ENCODE assay signal across 27 cellular contexts in genomic region chr14:95037273-95037672, GRCh38.
"Had no signal": no experiment of that assay in that cellular context is flagged by ENCODE, and none has a peak within 500 bp of the region (broad histone marks: within the 10 kb centered on the region; RNA-seq: fewer than 3 reads in every experiment).

No MANE protein-coding gene starts in this region.

- H3K27ac Mint-ChIP-seq: activated CD4-positive, alpha-beta memory T cell treated with anti-CD3 and anti-CD28 coated beads for 36 hours; activated CD4-positive, alpha-beta T cell treated with anti-CD3 and anti-CD28 coated beads, Interleukin-2, amount 10 ng/mL, durations not matched to agents 24 days and 14 days; activated naive CD4-positive, alpha-beta T cell treated with anti-CD3 and anti-CD28 coated beads, Interleukin-2, amount 10 ng/mL, durations not matched to agents 7 days and 5 days; activated naive CD8-positive, alpha-beta T cell treated with anti-CD3 and anti-CD28 coated beads, Interleukin-2, amount 10 ng/mL, durations not matched to agents 7 days and 5 days; activated T-cell treated with anti-CD3 and anti-CD28 coated beads, Interleukin-2, amount 50 U/mL, for 72 hours; brain; endodermal cell; memory B cell; naive thymus-derived CD8-positive, alpha-beta T cell; progenitor cell of endocrine pancreas; stimulated activated naive B cell treated with anti-CD40 and anti-IgM and Interleukin-4, amounts not matched to agents 10 μg/mL and 1 μg/mL and 100 μg/mL, for 72 hours had no signal

- H3K27ac ChIP-seq: ascending aorta, esophagus squamous epithelium, ovary, SK-N-MC, stomach, thyroid gland, VCaP had no signal

- H3K4me1 ChIP-seq: esophagus squamous epithelium, stomach had no signal

- H3K4me1 Mint-ChIP-seq: activated CD4-positive, alpha-beta T cell treated with anti-CD3 and anti-CD28 coated beads, Interleukin-2, amount 10 ng/mL, durations not matched to agents 24 days and 14 days; activated naive CD4-positive, alpha-beta T cell treated with anti-CD3 and anti-CD28 coated beads, Interleukin-2, amount 10 ng/mL, durations not matched to agents 7 days and 5 days; activated naive CD8-positive, alpha-beta T cell treated with anti-CD3 and anti-CD28 coated beads, Interleukin-2, amount 10 ng/mL, durations not matched to agents 7 days and 5 days; endodermal cell; memory B cell; naive thymus-derived CD8-positive, alpha-beta T cell had no signal

- H3K4me3 Mint-ChIP-seq: activated CD4-positive, alpha-beta memory T cell treated with anti-CD3 and anti-CD28 coated beads for 36 hours; activated CD4-positive, alpha-beta T cell treated with anti-CD3 and anti-CD28 coated beads, Interleukin-2, amount 10 ng/mL, durations not matched to agents 24 days and 14 days; activated naive CD4-positive, alpha-beta T cell treated with anti-CD3 and anti-CD28 coated beads, Interleukin-2, amount 10 ng/mL, durations not matched to agents 7 days and 5 days; activated naive CD8-positive, alpha-beta T cell treated with anti-CD3 and anti-CD28 coated beads, Interleukin-2, amount 10 ng/mL, durations not matched to agents 7 days and 5 days; activated T-cell treated with anti-CD3 and anti-CD28 coated beads, Interleukin-2, amount 50 U/mL, for 72 hours; brain; endodermal cell; memory B cell; naive thymus-derived CD8-positive, alpha-beta T cell; stimulated activated naive B cell treated with anti-CD40 and anti-IgM and Interleukin-4, amounts not matched to agents 10 μg/mL and 1 μg/mL and 100 μg/mL, for 72 hours had no signal

- DNase-seq: activated CD4-positive, alpha-beta memory T cell treated with anti-CD3 and anti-CD28 coated beads for 36 hours; activated CD4-positive, alpha-beta T cell treated with anti-CD3 and anti-CD28 coated beads, Interleukin-2, amount 10 ng/mL, durations not matched to agents 24 days and 14 days; activated naive CD4-positive, alpha-beta T cell treated with anti-CD3 and anti-CD28 coated beads, Interleukin-2, amount 10 ng/mL, durations not matched to agents 7 days and 5 days; activated naive CD8-positive, alpha-beta T cell treated with anti-CD3 and anti-CD28 coated beads, Interleukin-2, amount 10 ng/mL, durations not matched to agents 7 days and 5 days; activated T-cell treated with anti-CD3 and anti-CD28 coated beads for 4 hours; activated T-cell treated with anti-CD3 and anti-CD28 coated beads, Interleukin-2, amount 50 U/mL, for 72 hours; cortex of kidney; endodermal cell; esophagus squamous epithelium; foreskin melanocyte; glutamatergic neuron; left cardiac atrium; stimulated activated CD4-positive, alpha-beta T cell treated with anti-CD3 and anti-CD28 coated beads, Interleukin-15, amount 100 ng/mL, for 24 hours; stimulated activated CD4-positive, alpha-beta T cell treated with anti-CD3 and anti-CD28 coated beads, Interleukin-2, amount 100 ng/mL, for 24 hours; stimulated activated naive B cell treated with anti-CD40 and anti-IgM and Interleukin-4, amounts not matched to agents 10 μg/mL and 1 μg/mL and 100 μg/mL, for 72 hours; stomach; thyroid gland had no signal

- ATAC-seq: activated CD4-positive, CD25-positive, alpha-beta regulatory T cell treated with anti-CD3 and anti-CD28 coated beads, Interleukin-2, amount 50 U/mL, for 24 hours; activated T-cell treated with anti-CD3 and anti-CD28 coated beads, Interleukin-2, amount 50 U/mL, for 72 hours; left cardiac atrium; naive thymus-derived CD8-positive, alpha-beta T cell; stimulated activated naive B cell treated with anti-CD40 and anti-IgM and Interleukin-4, amounts not matched to agents 10 μg/mL and 1 μg/mL and 100 μg/mL, for 72 hours had no signal

- H3K27me3 ChIP-seq: ascending aorta, ovary, stomach, thyroid gland had no signal

- H3K27me3 Mint-ChIP-seq: activated CD4-positive, alpha-beta T cell treated with anti-CD3 and anti-CD28 coated beads, Interleukin-2, amount 10 ng/mL, durations not matched to agents 24 days and 14 days had no signal

- H3K4me3 ChIP-seq: ascending aorta, esophagus squamous epithelium, ovary, SK-N-MC, stomach, thyroid gland had no signal

- H3K36me3 ChIP-seq: ascending aorta, esophagus squamous epithelium, ovary, stomach, thyroid gland had no signal

- FAIRE-seq: keratinocyte had no signal

- H3K36me3 Mint-ChIP-seq: activated CD4-positive, alpha-beta memory T cell treated with anti-CD3 and anti-CD28 coated beads for 36 hours; activated naive CD4-positive, alpha-beta T cell treated with anti-CD3 and anti-CD28 coated beads, Interleukin-2, amount 10 ng/mL, durations not matched to agents 7 days and 5 days; activated naive CD8-positive, alpha-beta T cell treated with anti-CD3 and anti-CD28 coated beads, Interleukin-2, amount 10 ng/mL, durations not matched to agents 7 days and 5 days; brain; naive thymus-derived CD8-positive, alpha-beta T cell; stimulated activated naive B cell treated with anti-CD40 and anti-IgM and Interleukin-4, amounts not matched to agents 10 μg/mL and 1 μg/mL and 100 μg/mL, for 72 hours had no signal

- H3K9me3 ChIP-seq: ascending aorta, ovary, thyroid gland had no signal

- H3K9me3 Mint-ChIP-seq: activated CD4-positive, alpha-beta T cell treated with anti-CD3 and anti-CD28 coated beads, Interleukin-2, amount 10 ng/mL, durations not matched to agents 24 days and 14 days; activated naive CD4-positive, alpha-beta T cell treated with anti-CD3 and anti-CD28 coated beads, Interleukin-2, amount 10 ng/mL, durations not matched to agents 7 days and 5 days had no signal
